ENCODE assay signal across 22 cellular contexts in genomic region chr17:5248821-5249479, GRCh38. TPM values are rescaled to one million over a fixed set of nuclear protein-coding genes. Genes with fewer than 3 reads are reported as not detected.
DNase-seq lines count a peak whose midpoint lies in the region; ATAC-seq and TF ChIP-seq lines count a peak whose summit lies in the region.
"Had no signal": no experiment of that assay in that cellular context is flagged by ENCODE, and none has a peak within 500 bp of the region (broad histone marks: within the 10 kb centered on the region; RNA-seq: fewer than 3 reads in every experiment).

No MANE protein-coding gene starts in this region.

- H3K36me3 Mint-ChIP-seq in memory B cell (peaks cover 7% of the 10 kb centered on the region), Caco-2 (ENCODE audit: insufficient read depth, unreplicated experiment) (no peaks in the 10 kb centered on the region)
- peaks cover 6% of the 10 kb centered on the region for H3K36me3 Mint-ChIP-seq in stimulated activated memory B cell treated with anti-CD40 and anti-IgM and Interleukin-4, amounts not matched to agents 10 μg/mL and 1 μg/mL and 100 μg/mL, for 72 hours
- H3K36me3 Mint-ChIP-seq: activated naive CD4-positive, alpha-beta T cell treated with anti-CD3 and anti-CD28 coated beads, Interleukin-2, amount 10 ng/mL, durations not matched to agents 7 days and 5 days had no signal

- BruUV-seq in Caco-2 (replicated peaks; lab: Mats Ljungman, UMichigan), result no TSS peak

- H3K27ac ChIP-seq in HUES48 (ENCODE audit: low read depth, low read length) (peak overlapping the region; percentile 42), WERI-Rb-1 (no peak overlapping the region)
- H3K27ac ChIP-seq: adrenal gland; BLaER1 treated with 17β-estradiol and CSF1 and Interleukin-3, amounts not matched to agents 10 nM and 100 nM; brain microvascular endothelial cell; colonic mucosa; epithelial cell of prostate; left ventricle myocardium inferior; testis had no signal

- ATAC-seq in memory B cell (ENCODE audit: low read depth) (no peak), GM21360 (IDR thresholded peaks at IDR 0.05; ENCODE audit: unreplicated experiment) (no peak)
- no peak for ATAC-seq in stimulated activated memory B cell treated with anti-CD40 and anti-IgM and Interleukin-4, amounts not matched to agents 10 μg/mL and 1 μg/mL and 100 μg/mL, for 72 hours

- intact Hi-C loops in Caco-2 (cut with micrococcal nuclease; ENCODE audit: unreplicated experiment), result loop anchor here (1.0 kb wide), 1 partner anchor 58 kb away; no protein-coding TSS in a partner anchor

- H3K9me3 Mint-ChIP-seq in memory B cell, result no peaks in the 10 kb centered on the region
- H3K9me3 Mint-ChIP-seq in stimulated activated memory B cell treated with anti-CD40 and anti-IgM and Interleukin-4, amounts not matched to agents 10 μg/mL and 1 μg/mL and 100 μg/mL, for 72 hours, result no peaks in the 10 kb centered on the region
- H3K9me3 Mint-ChIP-seq in Caco-2 (ENCODE audit: unreplicated experiment), result no peaks in the 10 kb centered on the region
- H3K9me3 Mint-ChIP-seq: activated CD8-positive, alpha-beta T cell treated with anti-CD3 and anti-CD28 coated beads for 36 hours; activated naive CD4-positive, alpha-beta T cell treated with anti-CD3 and anti-CD28 coated beads, Interleukin-2, amount 10 ng/mL, durations not matched to agents 7 days and 5 days; activated T-helper 1 cell treated with anti-CD3 and anti-CD28 coated beads, Interleukin-12 subunit alpha, Interleukin-12 subunit beta, Interleukin-2, Interleukin-4 antibody, amounts not matched to agents 30 ng/mL and 10 ng/mL and 1 ng/mL, durations not matched to agents 14 hours and 24 hours and 36 hours; stimulated activated naive CD8-positive, alpha-beta T cell treated with anti-CD3 and anti-CD28 coated beads, Interleukin-15, Interleukin-2, amounts not matched to agents 100 ng/mL and 50 ng/mL, for 24 hours had no signal

- CTCF ChIA-PET in Caco-2 (lab: Charles Lee), result interaction anchor here (1.1 kb wide), 1 partner anchor 194 kb away, joined by 5 read pairs; no protein-coding TSS in a partner anchor

- H3K4me3 ChIP-seq in HUES48 (ENCODE audit: low read depth, low read length) (no peak overlapping the region), WERI-Rb-1 (ENCODE audit: low read depth, low read length) (no peak overlapping the region), Caco-2 (ENCODE audit: low read depth, low read length) (no peak overlapping the region)
- H3K4me3 ChIP-seq: adrenal gland; BLaER1 treated with 17β-estradiol and CSF1 and Interleukin-3, amounts not matched to agents 10 nM and 100 nM; colonic mucosa; left ventricle myocardium inferior; testis had no signal

- no peaks in the 10 kb centered on the region for H3K9me3 ChIP-seq in HUES48 (ENCODE audit: control insufficient read depth, insufficient read depth, low read length)
- no peaks in the 10 kb centered on the region for H3K9me3 ChIP-seq in WERI-Rb-1 (ENCODE audit: severe bottlenecking)
- no peaks in the 10 kb centered on the region for H3K9me3 ChIP-seq in Caco-2
- H3K9me3 ChIP-seq: adrenal gland; BLaER1 treated with 17β-estradiol and CSF1 and Interleukin-3, amounts not matched to agents 10 nM and 100 nM; colonic mucosa; left ventricle myocardium inferior; testis had no signal

- no peaks in the 10 kb centered on the region for H3K36me3 ChIP-seq in HUES48 (ENCODE audit: control insufficient read depth, insufficient read depth, low read length)
- no peaks in the 10 kb centered on the region for H3K36me3 ChIP-seq in WERI-Rb-1
- no peaks in the 10 kb centered on the region for H3K36me3 ChIP-seq in Caco-2 (ENCODE audit: control insufficient read depth, insufficient read depth, low read length)
- H3K36me3 ChIP-seq: adrenal gland; BLaER1 treated with 17β-estradiol and CSF1 and Interleukin-3, amounts not matched to agents 10 nM and 100 nM; brain microvascular endothelial cell; colonic mucosa; left ventricle myocardium inferior had no signal

- POLR2A ChIA-PET in Caco-2 (lab: Charles Lee), result no interaction called here

- H3K27me3 Mint-ChIP-seq in memory B cell, result no peaks in the 10 kb centered on the region
- no peaks in the 10 kb centered on the region for H3K27me3 Mint-ChIP-seq in stimulated activated memory B cell treated with anti-CD40 and anti-IgM and Interleukin-4, amounts not matched to agents 10 μg/mL and 1 μg/mL and 100 μg/mL, for 72 hours
- H3K27me3 Mint-ChIP-seq in Caco-2 (ENCODE audit: insufficient read depth, unreplicated experiment), result no peaks in the 10 kb centered on the region
- H3K27me3 Mint-ChIP-seq: activated CD4-positive, alpha-beta T cell treated with anti-CD3 and anti-CD28 coated beads for 36 hours; activated CD8-positive, alpha-beta T cell treated with anti-CD3 and anti-CD28 coated beads for 36 hours; stimulated activated naive CD8-positive, alpha-beta T cell treated with anti-CD3 and anti-CD28 coated beads, Interleukin-15, Interleukin-2, amounts not matched to agents 100 ng/mL and 50 ng/mL, for 24 hours had no signal

- no peak overlapping the region for H3K9ac ChIP-seq in HUES48 (ENCODE audit: low read depth, low read length)
- H3K9ac ChIP-seq: BLaER1 treated with 17β-estradiol and CSF1 and Interleukin-3, amounts not matched to agents 10 nM and 100 nM had no signal

- TF ChIP-seq CTCF in WERI-Rb-1 (IDR thresholded peaks at IDR 0.05; ENCODE audit: low read depth, low read length) (no peak), Caco-2 (IDR thresholded peaks at IDR 0.05; ENCODE audit: insufficient read depth in 1 of 2, low read depth in 1 of 2, low read length in 1 of 2, severe bottlenecking in 1 of 2, unreplicated experiment in 1 of 2) (no peak)

- H3K4me1 ChIP-seq in HUES48 (ENCODE audit: control insufficient read depth, insufficient read depth, low read length), result no peaks in the 10 kb centered on the region; the same call in 1 of the 2 replicates
- H3K4me1 ChIP-seq in Caco-2, result no peaks in the 10 kb centered on the region
- H3K4me1 ChIP-seq: adrenal gland, colonic mucosa, left ventricle myocardium inferior, testis had no signal

- H3K4me1 Mint-ChIP-seq in memory B cell (peaks cover 17% of the 10 kb centered on the region), Caco-2 (ENCODE audit: low read depth, unreplicated experiment) (no peaks in the 10 kb centered on the region)
- H3K4me1 Mint-ChIP-seq in stimulated activated memory B cell treated with anti-CD40 and anti-IgM and Interleukin-4, amounts not matched to agents 10 μg/mL and 1 μg/mL and 100 μg/mL, for 72 hours, result peaks cover 25% of the 10 kb centered on the region

- H3K27me3 ChIP-seq in HUES48 (ENCODE audit: control insufficient read depth, insufficient read depth, low read length) (no peaks in the 10 kb centered on the region), WERI-Rb-1 (ENCODE audit: insufficient read depth, low read depth, severe bottlenecking) (no peaks in the 10 kb centered on the region), Caco-2 (replicated peaks; ENCODE audit: control insufficient read depth, insufficient read depth, low read length) (no peaks in the 10 kb centered on the region)
- H3K27me3 ChIP-seq: adrenal gland; BLaER1 treated with 17β-estradiol and CSF1 and Interleukin-3, amounts not matched to agents 10 nM and 100 nM; brain microvascular endothelial cell; colonic mucosa; testis had no signal

- H3K27ac Mint-ChIP-seq in memory B cell (peak overlapping the region; percentile 55), Caco-2 (ENCODE audit: unreplicated experiment) (no peak overlapping the region)
- H3K27ac Mint-ChIP-seq in stimulated activated memory B cell treated with anti-CD40 and anti-IgM and Interleukin-4, amounts not matched to agents 10 μg/mL and 1 μg/mL and 100 μg/mL, for 72 hours, result peak overlapping the region; percentile 66
- H3K27ac Mint-ChIP-seq: activated CD4-positive, alpha-beta T cell treated with anti-CD3 and anti-CD28 coated beads for 36 hours; activated CD8-positive, alpha-beta T cell treated with anti-CD3 and anti-CD28 coated beads for 36 hours; activated T-helper 1 cell treated with anti-CD3 and anti-CD28 coated beads, Interleukin-12 subunit alpha, Interleukin-12 subunit beta, Interleukin-2, Interleukin-4 antibody, amounts not matched to agents 30 ng/mL and 10 ng/mL and 1 ng/mL, durations not matched to agents 14 hours and 24 hours and 36 hours had no signal

- H3K4me3 Mint-ChIP-seq in memory B cell, result no peak overlapping the region
- no peak overlapping the region for H3K4me3 Mint-ChIP-seq in stimulated activated memory B cell treated with anti-CD40 and anti-IgM and Interleukin-4, amounts not matched to agents 10 μg/mL and 1 μg/mL and 100 μg/mL, for 72 hours
- no peak overlapping the region for H3K4me3 Mint-ChIP-seq in Caco-2 (ENCODE audit: unreplicated experiment)
- H3K4me3 Mint-ChIP-seq: activated CD4-positive, alpha-beta T cell treated with anti-CD3 and anti-CD28 coated beads for 36 hours; activated CD8-positive, alpha-beta T cell treated with anti-CD3 and anti-CD28 coated beads for 36 hours; activated naive CD4-positive, alpha-beta T cell treated with anti-CD3 and anti-CD28 coated beads, Interleukin-2, amount 10 ng/mL, durations not matched to agents 7 days and 5 days; activated T-helper 1 cell treated with anti-CD3 and anti-CD28 coated beads, Interleukin-12 subunit alpha, Interleukin-12 subunit beta, Interleukin-2, Interleukin-4 antibody, amounts not matched to agents 30 ng/mL and 10 ng/mL and 1 ng/mL, durations not matched to agents 14 hours and 24 hours and 36 hours; stimulated activated naive CD8-positive, alpha-beta T cell treated with anti-CD3 and anti-CD28 coated beads, Interleukin-15, Interleukin-2, amounts not matched to agents 100 ng/mL and 50 ng/mL, for 24 hours had no signal

- DNase-seq in amniotic epithelial cell (ENCODE audit: low read depth) (peak; percentile 44), memory B cell (ENCODE audit: low spot score in 2 of 2) (no peak), WERI-Rb-1 (no peak), NCI-H2171 treated with DMSO at 0.1 percent for 48 hours (lab: John Stamatoyannopoulos, UW) (no peak), Caco-2 (no peak)
- DNase-seq: left ventricle myocardium inferior had no signal

RNA-seq across cellular contexts. Expression of gene SCIMP, which starts 14.3 kb away (rescaled TPM):
- not detected in 2 replicates for total RNA-seq in Caco-2 (2022)
- total RNA-seq: activated CD4-positive, alpha-beta T cell treated with anti-CD3 and anti-CD28 coated beads for 36 hours; activated T-helper 1 cell treated with anti-CD3 and anti-CD28 coated beads, Interleukin-12 subunit alpha, Interleukin-12 subunit beta, Interleukin-2, Interleukin-4 antibody, amounts not matched to agents 30 ng/mL and 10 ng/mL and 1 ng/mL, durations not matched to agents 14 hours and 24 hours and 36 hours; pulmonary artery endothelial cell; T-helper 2 cell treated with Interferon-gamma antibody and Interleukin-4, amounts not matched to agents 100 ng/mL and 5 ng/mL, for 36 hours had no signal

RNA-seq across cellular contexts. Expression of gene RABEP1, which starts 33.1 kb away (rescaled TPM):
- total RNA-seq in Caco-2 (2022), result 21.8 and 22.4 TPM in 2 replicates

RNA-seq across cellular contexts. Expression of gene ZNF594, which starts 57.3 kb away (rescaled TPM):
- total RNA-seq in Caco-2 (2022), result 6.2 and 7.5 TPM in 2 replicates
